Comparison of ENCODE assay signal across 23 cellular contexts in genomic region chr18:31233550-31234306, GRCh38.
DNase-seq lines count a peak whose midpoint lies in the region; ATAC-seq and TF ChIP-seq lines count a peak whose summit lies in the region.
"Had no signal": no experiment of that assay in that cellular context is flagged by ENCODE, and none has a peak within 500 bp of the region (broad histone marks: within the 10 kb centered on the region; RNA-seq: fewer than 3 reads in every experiment).

No MANE protein-coding gene starts in this region.

- H3K9me3 Mint-ChIP-seq in mesothelial cell of epicardium = no peaks in the 10 kb centered on the region
- H3K9me3 Mint-ChIP-seq: endodermal cell had no signal

- POLR2A ChIA-PET in HEK293T (lab: Yijun Ruan, JAX) = no interaction called here

- DNase-seq in Caki2 (ENCODE audit: low read depth) (peak; percentile 37), HEK293T (ENCODE audit: extremely low spot score) (no peak), glomerular visceral epithelial cell (ENCODE audit: extremely low spot score) (peak; percentile 31), mesothelial cell of epicardium (ENCODE audit: low spot score in 2 of 2, unreplicated experiment in 2 of 2) (no peak)
- DNase-seq in stimulated activated CD8-positive, alpha-beta memory T cell treated with anti-CD3 and anti-CD28 coated beads, Interleukin-4, amount 100 ng/mL, for 48 hours = no peak
- DNase-seq: activated CD4-positive, CD25-positive, alpha-beta regulatory T cell; amniotic stem cell; DMS79 treated with DMSO at 0.1 percent for 48 hours; endodermal cell; NCI-H1930; NCI-H510A; posterior cingulate gyrus; SIG-M5; stimulated activated CD4-positive, alpha-beta T cell treated with anti-CD3 and anti-CD28 coated beads, Interleukin-12 subunit alpha, Interleukin-12 subunit beta, amount 100 ng/mL, for 4 hours; T-helper 2 cell; tibial artery had no signal

- H3K27ac Mint-ChIP-seq in mesothelial cell of epicardium = peak overlapping the region; percentile 63
- H3K27ac Mint-ChIP-seq: activated T-helper 2 cell treated with anti-CD3 and anti-CD28 coated beads, Interferon-gamma antibody, Interleukin-2, Interleukin-4, amounts not matched to agents 10 μg/mL and 5 μg/mL and 100 μg/mL, durations not matched to agents 14 hours and 24 hours and 36 hours; IgD-negative memory B cell; stimulated activated effector memory CD8-positive, alpha-beta T cell treated with anti-CD3 and anti-CD28 coated beads, Interleukin-12 subunit alpha, Interleukin-12 subunit beta, amount 100 ng/mL, for 72 hours had no signal

- in situ Hi-C loops in Caki2 (cut with HindIII; ENCODE audit: low pct_unique_long_range_greater_than_20kb, low sequenced_read_pairs) = loop anchor here (25.0 kb wide), 1 partner anchor 279 kb away; no protein-coding TSS in a partner anchor

- CTCF ChIA-PET in HEK293T (lab: Yijun Ruan, JAX) = interaction anchor here (0.6 to 1.4 kb wide), 3 partner anchors 8 to 79 kb away, joined by 3 to 6 read pairs (median 4); no protein-coding TSS in a partner anchor

- no peak for ATAC-seq in HG02938 (IDR thresholded peaks at IDR 0.05; ENCODE audit: unreplicated experiment)
- no peak for ATAC-seq in GM21447 (IDR thresholded peaks at IDR 0.05; ENCODE audit: unreplicated experiment)
- no peak for ATAC-seq in HG03342 (IDR thresholded peaks at IDR 0.05; ENCODE audit: unreplicated experiment)
- ATAC-seq: stimulated activated effector memory CD8-positive, alpha-beta T cell treated with anti-CD3 and anti-CD28 coated beads, Interleukin-12 subunit alpha, Interleukin-12 subunit beta, amount 100 ng/mL, for 72 hours had no signal

- H3K4me3 Mint-ChIP-seq in mesothelial cell of epicardium = no peak overlapping the region
- H3K4me3 Mint-ChIP-seq: CD14-positive monocyte; endodermal cell; IgD-negative memory B cell; stimulated activated effector memory CD8-positive, alpha-beta T cell treated with anti-CD3 and anti-CD28 coated beads, Interleukin-12 subunit alpha, Interleukin-12 subunit beta, amount 100 ng/mL, for 72 hours had no signal

- H3K27me3 Mint-ChIP-seq in mesothelial cell of epicardium (ENCODE audit: low read depth) = no peaks in the 10 kb centered on the region
- H3K27me3 Mint-ChIP-seq: IgD-negative memory B cell had no signal

- no peaks in the 10 kb centered on the region for H3K36me3 Mint-ChIP-seq in mesothelial cell of epicardium
- H3K36me3 Mint-ChIP-seq: CD14-positive monocyte; IgD-negative memory B cell; stimulated activated effector memory CD8-positive, alpha-beta T cell treated with anti-CD3 and anti-CD28 coated beads, Interleukin-12 subunit alpha, Interleukin-12 subunit beta, amount 100 ng/mL, for 72 hours had no signal

- TF ChIP-seq CTCF in mesothelial cell of epicardium (IDR thresholded peaks at IDR 0.05; ENCODE audit: unreplicated experiment) = no peak

- H3K4me1 Mint-ChIP-seq in mesothelial cell of epicardium = peaks cover 29% of the 10 kb centered on the region
- H3K4me1 Mint-ChIP-seq: CD14-positive monocyte; IgD-negative memory B cell; stimulated activated effector memory CD8-positive, alpha-beta T cell treated with anti-CD3 and anti-CD28 coated beads, Interleukin-12 subunit alpha, Interleukin-12 subunit beta, amount 100 ng/mL, for 72 hours had no signal

TF ChIP-seq in HEK293T, 16 proteins besides CTCF, POLR2A, EP300 and RAD21:
- peak; percentile 52 for TF ChIP-seq PKNOX1 (IDR thresholded peaks at IDR 0.05)
- no peak for TF ChIP-seq CTBP1 (IDR thresholded peaks at IDR 0.05; ENCODE audit: borderline replicate concordance)
- no peak for TF ChIP-seq ZNF384 (IDR thresholded peaks at IDR 0.05)
- TF ChIP-seq HDGF (IDR thresholded peaks at IDR 0.05; ENCODE audit: borderline replicate concordance) = no peak
- no peak for TF ChIP-seq ELF4 (IDR thresholded peaks at IDR 0.05)

Comparison
In these comparisons a context has a peak if more than half of its experiments do, and no peak if none do; other contexts are left out.
1. DNase-seq: peak in Caki2 (single experiment) and glomerular visceral epithelial cell (single experiment); none in HEK293T (single experiment), mesothelial cell of epicardium (0 of 2) and stimulated activated CD8-positive, alpha-beta memory T cell treated with anti-CD3 and anti-CD28 coated beads, Interleukin-4, amount 100 ng/mL, for 48 hours (single experiment).